Comparison of ENCODE assay signal across 8 cellular contexts in the genomic region with DNA sequence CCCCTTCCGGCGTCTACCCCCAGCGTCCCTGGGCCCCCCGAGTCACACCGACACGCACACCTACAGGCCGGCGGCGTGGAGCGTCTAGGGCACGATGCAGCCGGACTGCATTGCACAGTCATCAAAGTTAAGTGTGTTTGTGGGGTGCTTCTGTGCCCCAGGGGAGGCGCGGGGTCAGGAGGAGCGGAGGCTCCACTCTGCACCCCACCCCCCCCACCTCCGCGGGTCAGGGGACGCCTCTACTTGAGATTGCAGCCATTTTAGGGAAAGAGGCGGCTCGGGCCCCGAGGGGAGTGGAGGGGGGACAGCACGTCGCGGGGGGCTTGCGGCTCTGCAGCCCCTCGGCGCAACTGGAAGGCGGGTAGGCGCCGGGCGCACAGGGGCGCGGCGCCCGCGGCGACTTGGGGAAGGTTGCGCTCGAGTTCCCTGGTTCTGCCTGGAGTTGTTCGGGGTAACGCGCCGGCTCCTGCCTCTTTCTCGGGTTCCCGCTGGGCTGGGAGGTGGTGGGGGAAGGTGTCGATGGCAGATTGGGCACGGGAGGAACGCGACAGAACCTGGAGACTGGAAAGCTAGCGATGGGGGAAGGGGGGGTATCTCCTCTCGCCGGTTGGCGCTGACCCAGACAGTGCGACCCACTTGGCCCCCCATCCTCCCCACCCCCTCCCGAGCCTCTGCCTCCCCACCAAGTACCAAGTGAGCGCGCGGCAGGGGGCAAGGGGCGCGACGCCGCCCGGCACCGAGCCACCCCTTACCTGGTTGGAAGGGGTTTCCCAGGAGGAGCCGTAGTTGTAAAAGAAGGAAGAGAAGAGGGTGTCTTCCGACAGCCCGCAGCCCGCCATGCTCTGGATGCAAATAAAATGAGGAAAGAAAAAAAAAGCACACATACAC.
DNase-seq lines count a peak whose midpoint lies in the region; ATAC-seq, FAIRE-seq and TF ChIP-seq lines count a peak whose summit lies in the region.

No MANE protein-coding gene starts in this region.

- CTCF ChIA-PET in HepG2 (lab: Yijun Ruan, JAX; ENCODE audit: low intra/inter-chr PET ratio, low total read pairs): no interaction called here

- peaks cover 45% of the 10 kb centered on the region for H3K27me3 ChIP-seq in DOHH2 (ENCODE audit: control insufficient read depth, low read length)
- H3K27me3 ChIP-seq in MM.1S (replicated peaks; ENCODE audit: insufficient read depth, low read length): peaks cover 9% of the 10 kb centered on the region; the same call in 1 of the 2 replicates
- H3K27me3 ChIP-seq in breast epithelium: peaks cover 0 to 12% of the 10 kb centered on the region in 2 donors
- peaks cover 13 to 56% of the 10 kb centered on the region in 2 experiments; a peak in 4 of 5 replicates for H3K27me3 ChIP-seq in HepG2 (ENCODE audit: control insufficient read depth in 1 of 2, insufficient read depth in 2 of 2, low read length in 2 of 2)

- H3K36me3 ChIP-seq in DOHH2 (ENCODE audit: control insufficient read depth, low read length): no peaks in the 10 kb centered on the region
- H3K36me3 ChIP-seq in MM.1S (replicated peaks; ENCODE audit: insufficient read depth, low read length): no peaks in the 10 kb centered on the region
- H3K36me3 ChIP-seq in breast epithelium: no peaks in the 10 kb centered on the region
- no peaks in the 10 kb centered on the region for H3K36me3 ChIP-seq in HepG2 (replicated peaks in 1 of 2; ENCODE audit: control insufficient read depth in 1 of 2, insufficient read depth in 2 of 2, low read length in 2 of 2)

- peaks cover 7% of the 10 kb centered on the region for H3K4me1 ChIP-seq in DOHH2 (ENCODE audit: control insufficient read depth, low read length)
- no peaks in the 10 kb centered on the region for H3K4me1 ChIP-seq in MM.1S (ENCODE audit: low read length)
- H3K4me1 ChIP-seq in breast epithelium: peaks cover 12 to 13% of the 10 kb centered on the region in 2 donors
- H3K4me1 ChIP-seq in HepG2 (ENCODE audit: insufficient read depth, low read length): 0 out of 2 replicates have a peak, but pooled peaks cover 4% of the 10 kb centered on the region

- H4K20me1 ChIP-seq in DOHH2 (ENCODE audit: control insufficient read depth, insufficient read depth, low read depth, low read length): no peaks in the 10 kb centered on the region
- no peaks in the 10 kb centered on the region for H4K20me1 ChIP-seq in MM.1S (ENCODE audit: insufficient read depth, low read length)
- no peaks in the 10 kb centered on the region for H4K20me1 ChIP-seq in HepG2 (ENCODE audit: insufficient read depth, low read length)

- H3K4me3 Mint-ChIP-seq in stimulated activated naive CD8-positive, alpha-beta T cell treated with anti-CD3 and anti-CD28 coated beads, Interleukin-15, amount 100 ng/mL, for 72 hours: peak overlapping the region; percentile 86 to 95

- WGBS in HepG2 (ENCODE audit: low lambda C conversion rate): 34% methylated on average over 30 of the region's 68 CpGs

- POLR2A ChIA-PET in HepG2 (lab: Yijun Ruan, JAX): no interaction called here

- H3K27ac ChIP-seq in DOHH2 (ENCODE audit: low read depth, low read length) (no peak overlapping the region), MM.1S (ENCODE audit: low read length) (no peak overlapping the region), breast epithelium (no peak overlapping the region), HepG2 (ENCODE audit: extremely low read length, insufficient read depth, low read length) (no peak overlapping the region)

- H3K9ac ChIP-seq in MM.1S (ENCODE audit: low read length): peak overlapping the region; percentile 49; the same call in 1 of the 2 replicates
- no peak overlapping the region for H3K9ac ChIP-seq in HepG2 (ENCODE audit: insufficient read depth, low read depth, low read length)

- peaks cover 49% of the 10 kb centered on the region for H3K4me1 Mint-ChIP-seq in stimulated activated naive CD8-positive, alpha-beta T cell treated with anti-CD3 and anti-CD28 coated beads, Interleukin-15, amount 100 ng/mL, for 72 hours

- ATAC-seq in HepG2 (peak; percentile 2; the same call in 1 of the 3 replicates), HG03097 (IDR thresholded peaks at IDR 0.05; ENCODE audit: low FRiP score, unreplicated experiment) (no peak)
- ATAC-seq in stimulated activated naive CD8-positive, alpha-beta T cell treated with anti-CD3 and anti-CD28 coated beads, Interleukin-15, amount 100 ng/mL, for 72 hours: peak; percentile 31

- H3F3A ChIP-seq in DOHH2 (ENCODE audit: control insufficient read depth, insufficient read depth) (no peaks in the 10 kb centered on the region), MM.1S (ENCODE audit: insufficient read depth, low read length) (peaks cover 5% of the 10 kb centered on the region; the same call in 1 of the 2 replicates)

- H3K79me2 ChIP-seq in DOHH2 (ENCODE audit: control insufficient read depth, low read length): no peaks in the 10 kb centered on the region
- H3K79me2 ChIP-seq in MM.1S (ENCODE audit: low read length): no peaks in the 10 kb centered on the region
- no peaks in the 10 kb centered on the region for H3K79me2 ChIP-seq in HepG2 (ENCODE audit: insufficient read depth, low read length)

- H3K9me3 Mint-ChIP-seq in stimulated activated naive CD8-positive, alpha-beta T cell treated with anti-CD3 and anti-CD28 coated beads, Interleukin-15, amount 100 ng/mL, for 72 hours: no peaks in the 10 kb centered on the region

- FAIRE-seq in HepG2 (lab: Jason Lieb, UNC): no peak

- H3K9me3 ChIP-seq in DOHH2 (ENCODE audit: control insufficient read depth, insufficient read depth, low read length) (no peaks in the 10 kb centered on the region), MM.1S (replicated peaks; ENCODE audit: insufficient read depth, low read length) (no peaks in the 10 kb centered on the region), breast epithelium (no peaks in the 10 kb centered on the region), HepG2 (ENCODE audit: low read length) (no peaks in the 10 kb centered on the region)

- in situ Hi-C loops in HepG2 (cut with HindIII; ENCODE audit: extremely low pct_ligation_motif_present, low pct_unique_long_range_greater_than_20kb): no loop called here

- H3K4me3 ChIP-seq in DOHH2 (ENCODE audit: low read length) (peak overlapping the region; percentile 67), MM.1S (ENCODE audit: low read length) (peak overlapping the region; percentile 71), breast epithelium (peak overlapping the region; percentile 48 to 69 (median 61)), HepG2 (replicated peaks in 1 of 3; ENCODE audit: insufficient read depth in 1 of 3, low read depth in 2 of 3, low read length in 3 of 3) (peak overlapping the region in 1 of 3 experiments; percentile 45; a peak in 1 of 6 replicates)

- no peaks in the 10 kb centered on the region for H3K9me2 ChIP-seq in DOHH2 (replicated peaks; ENCODE audit: control insufficient read depth, low read length)
- no peaks in the 10 kb centered on the region for H3K9me2 ChIP-seq in MM.1S (replicated peaks; ENCODE audit: insufficient read depth, low read length)

- TF ChIP-seq CTCF in DOHH2 (IDR thresholded peaks at IDR 0.05; ENCODE audit: low read depth, low read length, poor library complexity, severe bottlenecking) (no peak), MM.1S (IDR thresholded peaks at IDR 0.05; ENCODE audit: low read length) (no peak), breast epithelium (IDR thresholded peaks at IDR 0.05) (no peak), HepG2 (CRISPR knock-in tag; IDR thresholded peaks at IDR 0.05) (no peak)

- H3K4me2 ChIP-seq in DOHH2 (ENCODE audit: low read length): peak overlapping the region; percentile 68
- peak overlapping the region; percentile 99 for H3K4me2 ChIP-seq in MM.1S (ENCODE audit: low read depth, low read length)
- H3K4me2 ChIP-seq in HepG2 (ENCODE audit: low read depth, low read length): peak overlapping the region; percentile 77

- TF ChIP-seq POLR2A in breast epithelium (IDR thresholded peaks at IDR 0.05) (no peak), HepG2 (IDR thresholded peaks at IDR 0.05; ENCODE audit: insufficient read depth in 1 of 2, low read depth in 2 of 2, low read length in 2 of 2) (no peak)

- no peak overlapping the region for H3K27ac Mint-ChIP-seq in stimulated activated naive CD8-positive, alpha-beta T cell treated with anti-CD3 and anti-CD28 coated beads, Interleukin-15, amount 100 ng/mL, for 72 hours

- BruUV-seq in HepG2 (replicated peaks; lab: Mats Ljungman, UMichigan): no TSS peak

- DNase-seq in MM.1S (no peak), breast epithelium (ENCODE audit: low spot score in 2 of 2) (no peak), HepG2 (ENCODE audit: low spot score) (no peak), OCI-M2 (lab: John Stamatoyannopoulos, UW; ENCODE audit: unreplicated experiment) (no peak)
- DNase-seq in stimulated activated naive CD8-positive, alpha-beta T cell treated with anti-CD3 and anti-CD28 coated beads, Interleukin-15, amount 100 ng/mL, for 72 hours: peak; percentile 26 to 45
- DNase-seq in effector CD4-positive, alpha-beta T cell: no peak

- intact Hi-C loops in breast epithelium (cut with DNase I; ENCODE audit: low total_unique reads): no loop called here
- intact Hi-C loops in HepG2 (cut with micrococcal nuclease; ENCODE audit: unreplicated experiment): no loop called here

- peaks cover 100% of the 10 kb centered on the region for H3K27me3 Mint-ChIP-seq in stimulated activated naive CD8-positive, alpha-beta T cell treated with anti-CD3 and anti-CD28 coated beads, Interleukin-15, amount 100 ng/mL, for 72 hours

- H2AFZ ChIP-seq in MM.1S (ENCODE audit: low read length): peak overlapping the region; percentile 53
- no peak overlapping the region for H2AFZ ChIP-seq in HepG2 (ENCODE audit: low read length)

- TF ChIP-seq EP300 in HepG2 (IDR thresholded peaks at IDR 0.05; ENCODE audit: low read depth in 2 of 2, low read length in 2 of 2) (no peak), HepG2 (CRISPR knock-in tag; IDR thresholded peaks at IDR 0.05; ENCODE audit: borderline replicate concordance) (no peak)

- TF ChIP-seq RAD21 in HepG2 (CRISPR knock-in tag; IDR thresholded peaks at IDR 0.05): no peak

TF ChIP-seq in HepG2, 621 proteins besides CTCF, POLR2A, EP300 and RAD21 (continues in another document):
- TF ChIP-seq MBD4 (IDR thresholded peaks at IDR 0.05; ENCODE audit: borderline replicate concordance, low read length) (no peak), ZNF615 (CRISPR knock-in tag; IDR thresholded peaks at IDR 0.05; ENCODE audit: borderline replicate concordance) (no peak), ZNF225 (CRISPR knock-in tag; IDR thresholded peaks at IDR 0.05) (no peak)
- TF ChIP-seq, protein P1, sequence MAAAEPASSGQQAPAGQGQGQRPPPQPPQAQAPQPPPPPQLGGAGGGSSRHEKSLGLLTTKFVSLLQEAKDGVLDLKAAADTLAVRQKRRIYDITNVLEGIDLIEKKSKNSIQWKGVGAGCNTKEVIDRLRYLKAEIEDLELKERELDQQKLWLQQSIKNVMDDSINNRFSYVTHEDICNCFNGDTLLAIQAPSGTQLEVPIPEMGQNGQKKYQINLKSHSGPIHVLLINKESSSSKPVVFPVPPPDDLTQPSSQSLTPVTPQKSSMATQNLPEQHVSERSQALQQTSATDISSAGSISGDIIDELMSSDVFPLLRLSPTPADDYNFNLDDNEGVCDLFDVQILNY (CRISPR knock-in tag; conservative IDR thresholded peaks at IDR 0.05): no peak

Comparison
In these comparisons a context has a peak if more than half of its experiments do, and no peak if none do; other contexts are left out.
1. DNase-seq: peak in stimulated activated naive CD8-positive, alpha-beta T cell treated with anti-CD3 and anti-CD28 coated beads, Interleukin-15, amount 100 ng/mL, for 72 hours (2 of 2); none in MM.1S (single experiment), breast epithelium (0 of 2), HepG2 (single experiment), OCI-M2 (single experiment) and effector CD4-positive, alpha-beta T cell (single experiment).
2. Peak in every context shown above with its lines, with median percentiles within 50 percentile points of each other: H3K4me2 ChIP-seq.